Comparison of ENCODE assay signal across 8 cellular contexts in genomic region chr14:75125617-75126016, GRCh38. TPM values are rescaled to one million over a fixed set of nuclear protein-coding genes. Genes with fewer than 3 reads are reported as not detected.
DNase-seq lines count a peak whose midpoint lies in the region; ATAC-seq and TF ChIP-seq lines count a peak whose summit lies in the region.

No MANE protein-coding gene starts in this region.

- no peak overlapping the region for H2AK9ac ChIP-seq in IMR-90 (replicated peaks; ENCODE audit: low read depth, low read length, poor library complexity)

- no peak overlapping the region for H4K91ac ChIP-seq in IMR-90 (ENCODE audit: insufficient read depth, low read depth, low read length)

- H3K9me3 ChIP-seq in IMR-90 (ENCODE audit: control insufficient read depth, insufficient read depth, low read length), result no peaks in the 10 kb centered on the region

- no peak overlapping the region for H2BK20ac ChIP-seq in IMR-90 (ENCODE audit: low read depth, low read length)

- peak overlapping the region; percentile 89 for H3K4me3 Mint-ChIP-seq in mesothelial cell of epicardium

- H2BK5ac ChIP-seq in IMR-90 (ENCODE audit: low read depth, low read length, poor library complexity, severe bottlenecking), result peak overlapping the region; percentile 82

- H3K56ac ChIP-seq in IMR-90 (ENCODE audit: extremely low read depth, insufficient read depth, low read length), result peak overlapping the region; percentile 76; the same call in 1 of the 2 replicates

- no peaks in the 10 kb centered on the region for H3K36me3 Mint-ChIP-seq in mesothelial cell of epicardium

- H3K27ac ChIP-seq in IMR-90 (ENCODE audit: insufficient read depth, low read length), result no peak overlapping the region

- no peak overlapping the region; the same call in 1 of the 2 replicates for H3K18ac ChIP-seq in IMR-90 (ENCODE audit: low read depth, low read length)

- no peak overlapping the region for H2AFZ ChIP-seq in IMR-90 (replicated peaks; ENCODE audit: low read length, poor library complexity)

- TF ChIP-seq RAD21 in IMR-90 (IDR thresholded peaks at IDR 0.05; ENCODE audit: low read length), result no peak

- POLR2A ChIA-PET in IMR-90 (lab: Charles Lee; ENCODE audit: unreplicated experiment), result no interaction called here
- POLR2A ChIA-PET in GM10248 (lab: Yijun Ruan, JAX), result no interaction called here

- H4K5ac ChIP-seq in IMR-90 (ENCODE audit: low read depth, low read length), result no peak overlapping the region; the same call in 1 of the 2 replicates

- WGBS in IMR-90 (ENCODE audit: extremely low coverage in 2 of 2, insufficient read length in 1 of 2), 2 experiments, result no CpG with 5 or more reads among the region's 5 CpGs

- TF ChIP-seq CTCF in IMR-90 (conservative IDR thresholded peaks at IDR 0.05; ENCODE audit: low read depth, low read length) (no peak), mesothelial cell of epicardium (IDR thresholded peaks at IDR 0.05; ENCODE audit: unreplicated experiment) (no peak), GM10248 (IDR thresholded peaks at IDR 0.05; ENCODE audit: control extremely low read depth, extremely low read depth, low read depth, missing control alignments) (no peak)

- dilution Hi-C loops in IMR-90 (cut with HindIII; ENCODE audit: low sequenced_read_pairs, unreplicated experiment), result loop anchor here (25.0 kb wide), 1 partner anchor 187 kb away; no protein-coding TSS in a partner anchor

- peaks cover 31% of the 10 kb centered on the region for H3K4me1 Mint-ChIP-seq in mesothelial cell of epicardium

- H3K4ac ChIP-seq in IMR-90 (ENCODE audit: low read depth, low read length), result no peak overlapping the region

- H3K27me3 ChIP-seq in IMR-90 (ENCODE audit: control insufficient read depth, insufficient read depth, low read length), result no peaks in the 10 kb centered on the region

- H3K4me3 ChIP-seq in IMR-90 (ENCODE audit: insufficient read depth, low read depth, low read length), result peak overlapping the region; percentile 91; the same call in 1 of the 2 replicates

- H2AK5ac ChIP-seq in IMR-90 (ENCODE audit: low read depth, low read length), result no peak overlapping the region

- DNase-seq in AG08396 (ENCODE audit: low spot score), result peak; percentile 73
- DNase-seq in IMR-90, result peak; percentile 85
- DNase-seq in astrocyte of the hippocampus (ENCODE audit: low read depth, low spot score), result peak; percentile 46
- no peak for DNase-seq in mesothelial cell of epicardium (ENCODE audit: low spot score in 2 of 2, unreplicated experiment in 2 of 2)
- DNase-seq in NCI-H446 (lab: John Stamatoyannopoulos, UW), result no peak
- DNase-seq in GM10248 (ENCODE audit: extremely low spot score), result no peak
- no peak for DNase-seq in NCI-H524 treated with DMSO at 0.1 percent for 48 hours (lab: John Stamatoyannopoulos, UW)
- no peak for DNase-seq in DMS153 (lab: John Stamatoyannopoulos, UW)

- no peak for TF ChIP-seq POLR2A in IMR-90 (IDR thresholded peaks at IDR 0.05; ENCODE audit: low read depth, low read length)

- peak overlapping the region; percentile 97 to 100; a peak in 2 of 4 replicates for H4K8ac ChIP-seq in IMR-90 (ENCODE audit: low read depth in 2 of 2, low read length in 2 of 2)

- no peaks in the 10 kb centered on the region for H4K20me1 ChIP-seq in IMR-90 (ENCODE audit: insufficient read depth, low read length)

- H2BK15ac ChIP-seq in IMR-90 (ENCODE audit: low read depth, low read length), result no peak overlapping the region

- peak overlapping the region; percentile 95 for H3K4me2 ChIP-seq in IMR-90 (ENCODE audit: low read depth, low read length)

- intact Hi-C loops in IMR-90 (cut with micrococcal nuclease), result no loop called here

- no peaks in the 10 kb centered on the region for H3K27me3 Mint-ChIP-seq in mesothelial cell of epicardium (ENCODE audit: low read depth)

- peaks cover 24 to 38% of the 10 kb centered on the region in 2 experiments for H3K79me1 ChIP-seq in IMR-90 (ENCODE audit: low read depth in 1 of 2, low read length in 2 of 2)

- no peak overlapping the region for H2BK120ac ChIP-seq in IMR-90 (ENCODE audit: low read depth, low read length)

- peak; percentile 25 for ATAC-seq in IMR-90 (ENCODE audit: low read depth)

- CTCF ChIA-PET in IMR-90 (lab: Yijun Ruan, JAX) (interaction anchor here (1.1 kb wide), 1 partner anchor 180 kb away, joined by 10 read pairs; no protein-coding TSS in a partner anchor), GM10248 (lab: Yijun Ruan, JAX) (interaction anchor here (1.2 to 1.8 kb wide), 6 partner anchors 15 to 436 kb away, joined by 3 to 6 read pairs (median 4); no protein-coding TSS in a partner anchor)

- no peaks in the 10 kb centered on the region for H3K36me3 ChIP-seq in IMR-90 (ENCODE audit: control insufficient read depth, insufficient read depth, low read length)

- H3K14ac ChIP-seq in IMR-90 (replicated peaks; ENCODE audit: low read depth, low read length), result no peak overlapping the region

- H3K23ac ChIP-seq in IMR-90 (ENCODE audit: low read depth, low read length), result peak overlapping the region; percentile 69; the same call in 1 of the 2 replicates

- H3K9me1 ChIP-seq in IMR-90 (ENCODE audit: insufficient read depth, low read length), result peaks cover 3% of the 10 kb centered on the region; the same call in 1 of the 2 replicates

- BruUV-seq in IMR-90 (replicated peaks; lab: Mats Ljungman, UMichigan), result no TSS peak

- H3K9me3 Mint-ChIP-seq in mesothelial cell of epicardium, result no peaks in the 10 kb centered on the region

- in situ Hi-C loops in IMR-90 (cut with MboI; ENCODE audit: low sequenced_read_pairs), result no loop called here

- peaks cover 5% of the 10 kb centered on the region; the same call in 1 of the 2 replicates for H3K4me1 ChIP-seq in IMR-90 (ENCODE audit: control insufficient read depth, insufficient read depth, low read length)

- H3K27ac Mint-ChIP-seq in mesothelial cell of epicardium, result peak overlapping the region; percentile 98

- no peak overlapping the region for H3K9ac ChIP-seq in IMR-90 (ENCODE audit: low read depth, low read length)

TF ChIP-seq in IMR-90, 13 proteins besides CTCF, POLR2A, EP300 and RAD21:
- TF ChIP-seq MAFK (IDR thresholded peaks at IDR 0.05; ENCODE audit: low read depth, low read length) (no peak), CEBPB (IDR thresholded peaks at IDR 0.05; ENCODE audit: low read depth, low read length) (peak; percentile 56; the same call in 1 of the 2 replicates), FOS (IDR thresholded peaks at IDR 0.05; ENCODE audit: low read depth, low read length) (peak; percentile 44; the same call in 1 of the 2 replicates), RCOR1 (IDR thresholded peaks at IDR 0.05; ENCODE audit: insufficient replicate concordance, low read length) (peak; percentile 55)

RNA-seq across cellular contexts. Expression of gene NEK9, which starts 1.2 kb away (rescaled TPM):
- total RNA-seq in IMR-90 (2012; rRNA removed) (22.9 and 31.4 TPM in 2 replicates), mesothelial cell of epicardium (116 to 133 TPM (median 121 TPM) in 3 replicates)
- 18.8 and 23.2 TPM in 2 replicates for polyA plus RNA-seq in IMR-90 (2012; rRNA removed)
- 13.8 and 26.9 TPM in 2 replicates for polyA plus RNA-seq in IMR-90 (2012; cell fraction: cytosol; rRNA removed)
- 42.3 and 45.3 TPM in 2 replicates for polyA plus RNA-seq in IMR-90 (2012; cell fraction: nucleus; rRNA removed; ENCODE audit: low replicate concordance)

RNA-seq across cellular contexts. Expression of gene TMED10, which starts 50.8 kb away (rescaled TPM):
- total RNA-seq in IMR-90 (2012; rRNA removed), result 327 and 441 TPM in 2 replicates
- polyA plus RNA-seq in IMR-90 (2012; rRNA removed), result 244 and 254 TPM in 2 replicates
- polyA plus RNA-seq in IMR-90 (2012; cell fraction: cytosol; rRNA removed), result 142 and 290 TPM in 2 replicates
- polyA plus RNA-seq in IMR-90 (2012; cell fraction: nucleus; rRNA removed; ENCODE audit: low replicate concordance), result 69.6 and 90.7 TPM in 2 replicates
- 237 to 242 TPM (median 241 TPM) in 3 replicates for total RNA-seq in mesothelial cell of epicardium

RNA-seq across cellular contexts. Expression of gene ZC2HC1C, which starts 56.2 kb away (rescaled TPM):
- total RNA-seq in IMR-90 (2012; rRNA removed), result 0.28 and 0.54 TPM in 2 replicates
- polyA plus RNA-seq in IMR-90 (2012; rRNA removed), result 0.15 and 0.36 TPM in 2 replicates
- 0.11 and 0.13 TPM in 2 replicates for polyA plus RNA-seq in IMR-90 (2012; cell fraction: cytosol; rRNA removed)
- polyA plus RNA-seq in IMR-90 (2012; cell fraction: nucleus; rRNA removed; ENCODE audit: low replicate concordance), result 0.09 and 0.34 TPM in 2 replicates
- total RNA-seq in mesothelial cell of epicardium, result 2.3 to 3.6 TPM (median 2.4 TPM) in 3 replicates

Comparison
In these comparisons a context has a peak if more than half of its experiments do, and no peak if none do; other contexts are left out.
1. DNase-seq: peak in AG08396 (single experiment), IMR-90 (single experiment) and astrocyte of the hippocampus (single experiment); none in mesothelial cell of epicardium (0 of 2), NCI-H446 (0 of 2), GM10248 (single experiment), NCI-H524 treated with DMSO at 0.1 percent for 48 hours (single experiment) and DMS153 (single experiment).